ENCODE assay signal across 36 cellular contexts in the genomic region with DNA sequence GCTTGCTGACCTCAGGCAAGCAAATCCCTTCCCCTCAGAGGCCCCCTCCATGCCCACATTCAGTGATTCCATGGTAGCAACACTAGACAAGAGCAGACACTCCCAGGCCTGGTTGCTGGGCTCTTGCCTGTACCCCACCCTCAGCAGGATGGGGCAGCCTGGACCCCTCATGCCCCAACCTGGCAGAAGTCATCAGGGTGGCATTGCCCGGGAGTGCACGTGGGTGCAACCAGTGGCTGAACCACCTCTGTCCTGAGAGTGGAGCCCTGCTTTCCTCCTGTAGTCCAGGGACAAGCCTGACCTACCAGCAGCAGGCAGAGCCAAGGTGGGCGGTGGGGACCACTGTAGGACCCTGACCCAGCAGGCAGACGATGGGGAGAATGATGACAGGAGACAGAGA.
"Had no signal": no experiment of that assay in that cellular context is flagged by ENCODE, and none has a peak within 500 bp of the region (broad histone marks: within the 10 kb centered on the region; RNA-seq: fewer than 3 reads in every experiment).

No MANE protein-coding gene starts in this region.

- H3K27me3 Mint-ChIP-seq: activated B cell treated with CpG ODN at 0.5 μM for 24 hours; activated CD4-positive, alpha-beta memory T cell treated with anti-CD3 and anti-CD28 coated beads, Interleukin-2, amount 10 ng/mL, durations not matched to agents 7 days and 5 days; activated naive CD4-positive, alpha-beta T cell treated with anti-CD3 and anti-CD28 coated beads, Interleukin-2, amount 10 ng/mL, durations not matched to agents 7 days and 5 days; activated naive CD8-positive, alpha-beta T cell; activated naive CD8-positive, alpha-beta T cell treated with anti-CD3 and anti-CD28 coated beads, Interleukin-2, amount 50 U/mL, for 24 hours had no signal

- H3K27ac ChIP-seq: brain microvascular endothelial cell, KMS-11, Peyer's patch, SJSA1, VCaP had no signal

- H3K27me3 ChIP-seq: brain microvascular endothelial cell, Peyer's patch, SJSA1 had no signal

- H3K4me3 Mint-ChIP-seq: activated B cell treated with CpG ODN at 0.5 μM for 24 hours; activated CD4-positive, alpha-beta memory T cell treated with anti-CD3 and anti-CD28 coated beads, Interleukin-2, amount 10 ng/mL, durations not matched to agents 7 days and 5 days; activated CD8-positive, alpha-beta memory T cell treated with anti-CD3 and anti-CD28 coated beads, Interleukin-2, amount 10 ng/mL, durations not matched to agents 7 days and 5 days; activated naive CD4-positive, alpha-beta T cell treated with anti-CD3 and anti-CD28 coated beads, Interleukin-2, amount 10 ng/mL, durations not matched to agents 7 days and 5 days; activated naive CD8-positive, alpha-beta T cell; activated naive CD8-positive, alpha-beta T cell treated with anti-CD3 and anti-CD28 coated beads, Interleukin-2, amount 50 U/mL, for 24 hours; T-helper 1 cell treated with Interleukin-12 subunit alpha and Interleukin-12 subunit beta and Interleukin-4 antibody, amounts not matched to agents 30 μg/mL and 1 μg/mL, for 36 hours had no signal

- DNase-seq: activated B cell treated with CpG ODN at 0.5 μM for 24 hours; activated CD4-positive, alpha-beta memory T cell treated with anti-CD3 and anti-CD28 coated beads, Interleukin-2, amount 10 ng/mL, durations not matched to agents 7 days and 5 days; activated CD4-positive, alpha-beta T cell treated with anti-CD3 and anti-CD28 coated beads for 4 hours; activated CD4-positive, alpha-beta T cell treated with anti-CD3 and anti-CD28 coated beads, Interleukin-2, amount 50 U/mL, for 1 hour; activated CD4-positive, CD25-positive, alpha-beta regulatory T cell treated with anti-CD3 and anti-CD28 coated beads, Interleukin-2, amount 50 U/mL, for 72 hours; activated CD8-positive, alpha-beta memory T cell treated with anti-CD3 and anti-CD28 coated beads for 24 hours; activated CD8-positive, alpha-beta memory T cell treated with anti-CD3 and anti-CD28 coated beads, Interleukin-2, amount 10 ng/mL, durations not matched to agents 7 days and 5 days; activated CD8-positive, alpha-beta memory T cell treated with anti-CD3 and anti-CD28 coated beads, Interleukin-2, amount 50 U/mL, for 48 hours; activated effector memory CD4-positive, alpha-beta T cell treated with Interleukin-2 at 50 U/mL for 16 hours; activated naive CD4-positive, alpha-beta T cell treated with anti-CD3 and anti-CD28 coated beads, Interleukin-2, amount 10 ng/mL, durations not matched to agents 7 days and 5 days; activated naive CD8-positive, alpha-beta T cell treated with anti-CD3 and anti-CD28 coated beads, Interleukin-2, amount 50 U/mL, for 24 hours; activated T-cell treated with anti-CD3 and anti-CD28 coated beads, Interleukin-2, amount 50 U/mL, for 48 hours; anterior cingulate cortex; brain microvascular endothelial cell; MM.1S; MV-4-11; NCI-H1092; NCI-H1436 treated with DMSO at 0.1 percent for 48 hours; NCI-H1694 treated with DMSO at 0.1 percent for 48 hours; NCI-H2029 treated with DMSO at 0.1 percent for 48 hours; NCI-H2107; NCI-H2171; NCI-H510A; NCI-H526; NCI-H748 treated with DMSO at 0.1 percent for 48 hours; NK-92 treated with Interleukin-12 subunit alpha and Interleukin-12 subunit beta, amount 100 ng/mL, for 24 hours; PC-3; Peyer's patch; RPMI8226; SHP77 treated with DMSO at 0.1 percent for 48 hours; SK-N-SH had no signal

- H3K36me3 ChIP-seq: brain microvascular endothelial cell, Peyer's patch, SJSA1 had no signal

- H3K36me3 Mint-ChIP-seq: activated CD8-positive, alpha-beta memory T cell treated with anti-CD3 and anti-CD28 coated beads, Interleukin-2, amount 10 ng/mL, durations not matched to agents 7 days and 5 days; activated naive CD4-positive, alpha-beta T cell treated with anti-CD3 and anti-CD28 coated beads, Interleukin-2, amount 10 ng/mL, durations not matched to agents 7 days and 5 days; activated naive CD8-positive, alpha-beta T cell had no signal

- H3K4me2 ChIP-seq: KMS-11, SK-N-SH had no signal

- H3K9me3 Mint-ChIP-seq: activated B cell treated with CpG ODN at 0.5 μM for 24 hours; activated CD4-positive, alpha-beta memory T cell treated with anti-CD3 and anti-CD28 coated beads, Interleukin-2, amount 10 ng/mL, durations not matched to agents 7 days and 5 days; activated naive CD4-positive, alpha-beta T cell treated with anti-CD3 and anti-CD28 coated beads, Interleukin-2, amount 10 ng/mL, durations not matched to agents 7 days and 5 days; activated naive CD8-positive, alpha-beta T cell treated with anti-CD3 and anti-CD28 coated beads, Interleukin-2, amount 50 U/mL, for 24 hours; T-helper 1 cell treated with Interleukin-12 subunit alpha and Interleukin-12 subunit beta and Interleukin-4 antibody, amounts not matched to agents 30 μg/mL and 1 μg/mL, for 36 hours had no signal

- H3K27ac Mint-ChIP-seq: activated B cell treated with CpG ODN at 0.5 μM for 24 hours; activated CD4-positive, alpha-beta memory T cell treated with anti-CD3 and anti-CD28 coated beads, Interleukin-2, amount 10 ng/mL, durations not matched to agents 7 days and 5 days; activated CD8-positive, alpha-beta memory T cell treated with anti-CD3 and anti-CD28 coated beads, Interleukin-2, amount 10 ng/mL, durations not matched to agents 7 days and 5 days; activated naive CD4-positive, alpha-beta T cell treated with anti-CD3 and anti-CD28 coated beads, Interleukin-2, amount 10 ng/mL, durations not matched to agents 7 days and 5 days; activated naive CD8-positive, alpha-beta T cell; activated naive CD8-positive, alpha-beta T cell treated with anti-CD3 and anti-CD28 coated beads, Interleukin-2, amount 50 U/mL, for 24 hours; T-helper 1 cell treated with Interleukin-12 subunit alpha and Interleukin-12 subunit beta and Interleukin-4 antibody, amounts not matched to agents 30 μg/mL and 1 μg/mL, for 36 hours had no signal

- H3K9ac ChIP-seq: KMS-11, SK-N-SH had no signal

- H3K4me1 Mint-ChIP-seq: activated B cell treated with CpG ODN at 0.5 μM for 24 hours; activated naive CD8-positive, alpha-beta T cell treated with anti-CD3 and anti-CD28 coated beads, Interleukin-2, amount 50 U/mL, for 24 hours had no signal

- H3K9me3 ChIP-seq: Peyer's patch, SJSA1, SK-N-SH had no signal

- H3K4me3 ChIP-seq: Peyer's patch, SJSA1 had no signal

- H3K4me1 ChIP-seq: Peyer's patch had no signal

- ATAC-seq: activated CD8-positive, alpha-beta memory T cell treated with anti-CD3 and anti-CD28 coated beads, Interleukin-2, amount 10 ng/mL, durations not matched to agents 7 days and 5 days; activated naive CD8-positive, alpha-beta T cell treated with anti-CD3 and anti-CD28 coated beads, Interleukin-2, amount 50 U/mL, for 24 hours; PC-3 had no signal
